In genomic region chr20:62045118-62045517, GRCh38 we compare ENCODE assay signal across 20 cellular contexts.
"Had no signal": no experiment of that assay in that cellular context is flagged by ENCODE, and none has a peak within 500 bp of the region (broad histone marks: within the 10 kb centered on the region; RNA-seq: fewer than 3 reads in every experiment).

No MANE protein-coding gene starts in this region.

- FAIRE-seq: astrocyte had no signal

- H3K27ac Mint-ChIP-seq: activated B cell treated with CpG ODN at 0.5 μM for 24 hours; activated CD4-positive, alpha-beta T cell treated with anti-CD3 and anti-CD28 coated beads for 36 hours; activated naive CD8-positive, alpha-beta T cell treated with anti-CD3 and anti-CD28 coated beads for 36 hours; nephron progenitor cell had no signal

- ATAC-seq: activated CD4-positive, alpha-beta T cell treated with anti-CD3 and anti-CD28 coated beads for 36 hours; foreskin keratinocyte; left ventricle myocardium superior; stimulated activated naive CD8-positive, alpha-beta T cell treated with anti-CD3 and anti-CD28 coated beads, Interleukin-15, Interleukin-2, amounts not matched to agents 100 U/mL and 50 U/mL, for 24 hours; upper lobe of right lung had no signal

- H3K4me3 Mint-ChIP-seq: activated B cell treated with CpG ODN at 0.5 μM for 24 hours; activated CD4-positive, alpha-beta T cell treated with anti-CD3 and anti-CD28 coated beads for 36 hours; activated naive CD8-positive, alpha-beta T cell treated with anti-CD3 and anti-CD28 coated beads for 36 hours; nephron progenitor cell had no signal

- H3K27ac ChIP-seq: foreskin keratinocyte, hepatocyte, sigmoid colon, upper lobe of right lung had no signal

- H3K4me1 ChIP-seq: foreskin keratinocyte, sigmoid colon had no signal

- H3K4me2 ChIP-seq: hepatocyte, smooth muscle cell had no signal

- H3K27me3 Mint-ChIP-seq: activated B cell treated with CpG ODN at 0.5 μM for 24 hours; activated CD4-positive, alpha-beta T cell treated with anti-CD3 and anti-CD28 coated beads for 36 hours; activated naive CD8-positive, alpha-beta T cell treated with anti-CD3 and anti-CD28 coated beads for 36 hours had no signal

- H3K9me3 Mint-ChIP-seq: activated B cell treated with CpG ODN at 0.5 μM for 24 hours; activated naive CD8-positive, alpha-beta T cell treated with anti-CD3 and anti-CD28 coated beads for 36 hours had no signal

- H3K36me3 Mint-ChIP-seq: activated naive CD8-positive, alpha-beta T cell treated with anti-CD3 and anti-CD28 coated beads for 36 hours had no signal

- H3K9me3 ChIP-seq: sigmoid colon, upper lobe of right lung had no signal

- H3K4me3 ChIP-seq: hepatocyte, sigmoid colon, smooth muscle cell, upper lobe of right lung had no signal

- H2AFZ ChIP-seq: hepatocyte had no signal

- DNase-seq: activated B cell treated with CpG ODN at 0.5 μM for 24 hours; activated CD4-positive, alpha-beta T cell treated with anti-CD3 and anti-CD28 coated beads for 36 hours; activated CD4-positive, alpha-beta T cell treated with anti-CD3 and anti-CD28 coated beads, Interleukin-2, amount 50 U/mL, for 48 hours; activated naive CD4-positive, alpha-beta T cell treated with Interleukin-2 at 50 U/mL for 16 hours; activated naive CD8-positive, alpha-beta T cell treated with anti-CD3 and anti-CD28 coated beads for 36 hours; activated T-cell treated with anti-CD3 and anti-CD28 coated beads, Interleukin-2, amount 50 U/mL, for 48 hours; central memory CD4-positive, alpha-beta T cell; dermis blood vessel endothelial cell; effector CD8-positive, alpha-beta T cell; foreskin keratinocyte; nephron progenitor cell; sigmoid colon; stimulated activated CD4-positive, alpha-beta T cell treated with anti-CD3 and anti-CD28 coated beads, Interleukin-4, amount 100 ng/mL, for 1 hour; stimulated activated naive CD8-positive, alpha-beta T cell treated with anti-CD3 and anti-CD28 coated beads, Interleukin-15, Interleukin-2, amounts not matched to agents 100 U/mL and 50 U/mL, for 24 hours; T-helper 9 cell; upper lobe of right lung had no signal

- H3K27me3 ChIP-seq: foreskin keratinocyte, hepatocyte, sigmoid colon, upper lobe of right lung had no signal

- H3K36me3 ChIP-seq: sigmoid colon, upper lobe of right lung had no signal
